Comparison of ENCODE assay signal across 8 cellular contexts in the genomic region with DNA sequence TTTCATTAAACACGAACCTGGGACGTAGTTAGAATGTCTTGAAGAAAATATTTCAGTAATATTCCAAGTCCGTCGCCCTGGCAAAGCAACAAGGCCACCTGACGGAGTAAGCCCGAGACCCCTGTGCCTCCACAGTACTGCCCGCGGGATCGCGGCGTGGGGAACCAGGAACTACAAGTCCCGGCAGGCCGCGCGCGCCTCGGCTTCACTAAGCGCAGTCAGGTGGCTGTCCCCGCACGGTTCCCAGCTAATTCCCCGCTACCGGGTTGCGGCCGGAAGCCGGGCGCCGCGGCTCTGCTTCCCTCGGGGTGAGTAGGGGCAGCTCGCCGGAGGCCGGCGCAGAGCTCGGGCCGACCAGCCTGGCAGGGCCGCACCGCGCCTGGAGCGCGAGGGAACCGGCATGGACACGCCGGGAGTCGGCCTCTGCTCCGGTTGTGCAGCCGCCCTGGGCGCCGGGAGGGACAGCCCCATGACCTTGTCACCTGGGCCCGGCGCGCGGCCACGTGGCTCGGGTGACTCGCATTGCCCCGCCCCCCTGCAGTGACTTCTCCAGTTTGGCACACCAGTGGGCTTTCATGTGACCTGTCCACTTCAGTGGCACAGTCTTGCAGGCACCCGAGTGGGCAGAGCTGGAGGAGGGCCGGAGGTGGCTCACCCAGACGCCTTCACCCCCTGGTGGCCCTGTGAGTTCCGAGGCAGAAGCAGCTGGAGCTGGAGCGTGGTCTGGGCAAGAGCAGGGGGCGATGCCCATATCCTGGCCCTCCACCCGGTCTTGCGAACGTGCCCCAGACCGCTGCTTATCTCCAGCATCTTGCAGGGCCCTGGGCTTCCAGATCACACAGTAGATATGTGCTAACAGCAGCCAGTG. TPM values are rescaled to one million over a fixed set of nuclear protein-coding genes. Genes with fewer than 3 reads are reported as not detected.
DNase-seq lines count a peak whose midpoint lies in the region; ATAC-seq lines count a peak whose summit lies in the region.

A gene with protein sequence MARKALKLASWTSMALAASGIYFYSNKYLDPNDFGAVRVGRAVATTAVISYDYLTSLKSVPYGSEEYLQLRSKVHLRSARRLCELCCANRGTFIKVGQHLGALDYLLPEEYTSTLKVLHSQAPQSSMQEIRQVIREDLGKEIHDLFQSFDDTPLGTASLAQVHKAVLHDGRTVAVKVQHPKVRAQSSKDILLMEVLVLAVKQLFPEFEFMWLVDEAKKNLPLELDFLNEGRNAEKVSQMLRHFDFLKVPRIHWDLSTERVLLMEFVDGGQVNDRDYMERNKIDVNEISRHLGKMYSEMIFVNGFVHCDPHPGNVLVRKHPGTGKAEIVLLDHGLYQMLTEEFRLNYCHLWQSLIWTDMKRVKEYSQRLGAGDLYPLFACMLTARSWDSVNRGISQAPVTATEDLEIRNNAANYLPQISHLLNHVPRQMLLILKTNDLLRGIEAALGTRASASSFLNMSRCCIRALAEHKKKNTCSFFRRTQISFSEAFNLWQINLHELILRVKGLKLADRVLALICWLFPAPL (plus strand): TSS at position 247 of the 868 bp plus-strand sequence. CDS start 18,870 bp downstream, outside the sequence.

- peak; percentile 73 to 88 (median 81) for DNase-seq in CD8-positive, alpha-beta memory T cell
- DNase-seq in NCI-H82 (lab: John Stamatoyannopoulos, UW) (peak; percentile 94), lung microvascular endothelial cell (ENCODE audit: low read depth in 2 of 2) (peak; percentile 81 to 90)
- DNase-seq in activated CD8-positive, alpha-beta T cell treated with anti-CD3 and anti-CD28 coated beads, Interleukin-2, amount 10 ng/mL, durations not matched to agents 7 days and 5 days, result peak; percentile 90
- peak; percentile 76 to 85 (median 79) for DNase-seq in stimulated activated CD4-positive, alpha-beta T cell treated with anti-CD3 and anti-CD28 coated beads, TNF-alpha, amount 100 ng/mL, for 48 hours (ENCODE audit: low read depth in 3 of 3)

- peak within 1 kb of the TSS; percentile 84 to 92 (median 86) for H3K4me3 Mint-ChIP-seq in CD8-positive, alpha-beta memory T cell
- peak within 1 kb of the TSS; percentile 82 for H3K4me3 Mint-ChIP-seq in activated CD8-positive, alpha-beta T cell treated with anti-CD3 and anti-CD28 coated beads, Interleukin-2, amount 10 ng/mL, durations not matched to agents 7 days and 5 days

- H3K4me1 ChIP-seq in CD8-positive, alpha-beta memory T cell (ENCODE audit: insufficient read depth, low read length), result peaks cover 4% of the 10 kb centered on the region
- no peaks in the 10 kb centered on the region for H3K4me1 ChIP-seq in ectodermal cell (ENCODE audit: control insufficient read depth, insufficient read depth, low read length)

- H3K4me1 Mint-ChIP-seq in CD8-positive, alpha-beta memory T cell, result peaks cover 10 to 15% (median 11%) of the 10 kb centered on the region in 3 donors
- peaks cover 9% of the 10 kb centered on the region for H3K4me1 Mint-ChIP-seq in activated CD8-positive, alpha-beta T cell treated with anti-CD3 and anti-CD28 coated beads, Interleukin-2, amount 10 ng/mL, durations not matched to agents 7 days and 5 days (ENCODE audit: low read depth)

- POLR2A ChIA-PET in CD8-positive, alpha-beta memory T cell (lab: Charles Lee), result interaction anchor here (1.1 kb wide), 2 partner anchors 342 to 479 kb away, joined by 3 read pairs; a partner anchor contains a TSS
- POLR2A ChIA-PET in activated CD8-positive, alpha-beta T cell treated with anti-CD3 and anti-CD28 coated beads, Interleukin-2, amount 10 ng/mL, durations not matched to agents 7 days and 5 days (lab: Charles Lee), result interaction anchor here (1.0 to 2.2 kb wide), 2 partner anchors 38 to 40 kb away, joined by 6 to 16 read pairs; no protein-coding TSS in a partner anchor

- peak within 1 kb of the TSS; percentile 69 for H3K4me3 ChIP-seq in CD8-positive, alpha-beta memory T cell (ENCODE audit: low read length)
- peak within 1 kb of the TSS; percentile 85 for H3K4me3 ChIP-seq in ectodermal cell (ENCODE audit: insufficient read depth, low read depth, low read length)

- H3K27ac ChIP-seq in CD8-positive, alpha-beta memory T cell (ENCODE audit: low read depth, low read length), result peak within 1 kb of the TSS; percentile 79
- no peak within 1 kb of the TSS for H3K27ac ChIP-seq in ectodermal cell (ENCODE audit: insufficient read depth, low read depth, low read length, poor library complexity, severe bottlenecking)

- H3K27ac Mint-ChIP-seq in CD8-positive, alpha-beta memory T cell, result peak within 1 kb of the TSS; percentile 79 to 93 (median 88)
- H3K27ac Mint-ChIP-seq in activated CD8-positive, alpha-beta T cell treated with anti-CD3 and anti-CD28 coated beads, Interleukin-2, amount 10 ng/mL, durations not matched to agents 7 days and 5 days, result peak within 1 kb of the TSS; percentile 71

- WGBS in ectodermal cell, 2 experiments, result 3 to 4% methylated on average over 66 of the region's 66 CpGs

- ATAC-seq in GM19452 (IDR thresholded peaks at IDR 0.05; ENCODE audit: unreplicated experiment), result peak; percentile 94
- peak; percentile 56 for ATAC-seq in HG03575 (IDR thresholded peaks at IDR 0.05; ENCODE audit: extremely low read depth, insufficient number of reproducible peaks, low FRiP score, unreplicated experiment)
- ATAC-seq in activated CD8-positive, alpha-beta T cell treated with anti-CD3 and anti-CD28 coated beads, Interleukin-2, amount 10 ng/mL, durations not matched to agents 7 days and 5 days, result peak; percentile 93

- H3K36me3 Mint-ChIP-seq in CD8-positive, alpha-beta memory T cell, result no peaks in the 10 kb centered on the region
- no peaks in the 10 kb centered on the region for H3K36me3 Mint-ChIP-seq in activated CD8-positive, alpha-beta T cell treated with anti-CD3 and anti-CD28 coated beads, Interleukin-2, amount 10 ng/mL, durations not matched to agents 7 days and 5 days (ENCODE audit: low read depth)

- H3K9me3 ChIP-seq in CD8-positive, alpha-beta memory T cell (ENCODE audit: low read length), result no peaks in the 10 kb centered on the region
- H3K9me3 ChIP-seq in ectodermal cell (ENCODE audit: control insufficient read depth, low read length), result no peaks in the 10 kb centered on the region

- CTCF ChIA-PET in CD8-positive, alpha-beta memory T cell (lab: Charles Lee), result interaction anchor here (0.7 to 1.7 kb wide), 3 partner anchors 10 to 43 kb away, joined by 3 to 8 read pairs (median 3); no protein-coding TSS in a partner anchor
- CTCF ChIA-PET in activated CD8-positive, alpha-beta T cell treated with anti-CD3 and anti-CD28 coated beads, Interleukin-2, amount 10 ng/mL, durations not matched to agents 7 days and 5 days (lab: Charles Lee), result interaction anchor here (0.6 to 1.5 kb wide), 4 partner anchors 40 to 341 kb away, joined by 3 to 4 read pairs (median 3); no protein-coding TSS in a partner anchor

- H3K36me3 ChIP-seq in CD8-positive, alpha-beta memory T cell (ENCODE audit: insufficient read depth, low read length), result no peaks in the 10 kb centered on the region
- H3K36me3 ChIP-seq in ectodermal cell (ENCODE audit: control insufficient read depth, insufficient read depth, low read length), result no peaks in the 10 kb centered on the region

- no peaks in the 10 kb centered on the region for H3K9me3 Mint-ChIP-seq in CD8-positive, alpha-beta memory T cell
- H3K9me3 Mint-ChIP-seq in activated CD8-positive, alpha-beta T cell treated with anti-CD3 and anti-CD28 coated beads, Interleukin-2, amount 10 ng/mL, durations not matched to agents 7 days and 5 days (ENCODE audit: insufficient read depth), result no peaks in the 10 kb centered on the region

- no peaks in the 10 kb centered on the region for H3K27me3 ChIP-seq in CD8-positive, alpha-beta memory T cell (ENCODE audit: insufficient read depth, low read length, poor library complexity, severe bottlenecking)
- no peaks in the 10 kb centered on the region for H3K27me3 ChIP-seq in ectodermal cell (ENCODE audit: control insufficient read depth, insufficient read depth, low read length, poor library complexity, severe bottlenecking)

- no peaks in the 10 kb centered on the region for H3K27me3 Mint-ChIP-seq in CD8-positive, alpha-beta memory T cell
- peaks cover 2% of the 10 kb centered on the region for H3K27me3 Mint-ChIP-seq in activated CD8-positive, alpha-beta T cell treated with anti-CD3 and anti-CD28 coated beads, Interleukin-2, amount 10 ng/mL, durations not matched to agents 7 days and 5 days (ENCODE audit: low read depth)

RNA-seq across cellular contexts. Expression of the gene that starts here (rescaled TPM):
- total RNA-seq in CD8-positive, alpha-beta memory T cell, result 1 to 10 TPM; 5.9 to 7.5 TPM
- polyA plus RNA-seq in CD8-positive, alpha-beta memory T cell, result 4.2 TPM
- 1 to 10 TPM; 2.7 to 3.3 TPM for total RNA-seq in activated CD8-positive, alpha-beta T cell treated with anti-CD3 and anti-CD28 coated beads, Interleukin-2, amount 10 ng/mL, durations not matched to agents 7 days and 5 days
- polyA plus RNA-seq in ectodermal cell (2013, experiment 1 of 4), result 11.5 TPM
- 11.0 TPM for polyA plus RNA-seq in ectodermal cell (2013, experiment 2 of 4)
- 10.2 TPM for polyA plus RNA-seq in ectodermal cell (2013, experiment 3 of 4)
- 8.9 TPM for polyA plus RNA-seq in ectodermal cell (2013, experiment 4 of 4)
- 2.4 TPM in 2 replicates for total RNA-seq in lung microvascular endothelial cell
